In the genomic region with DNA sequence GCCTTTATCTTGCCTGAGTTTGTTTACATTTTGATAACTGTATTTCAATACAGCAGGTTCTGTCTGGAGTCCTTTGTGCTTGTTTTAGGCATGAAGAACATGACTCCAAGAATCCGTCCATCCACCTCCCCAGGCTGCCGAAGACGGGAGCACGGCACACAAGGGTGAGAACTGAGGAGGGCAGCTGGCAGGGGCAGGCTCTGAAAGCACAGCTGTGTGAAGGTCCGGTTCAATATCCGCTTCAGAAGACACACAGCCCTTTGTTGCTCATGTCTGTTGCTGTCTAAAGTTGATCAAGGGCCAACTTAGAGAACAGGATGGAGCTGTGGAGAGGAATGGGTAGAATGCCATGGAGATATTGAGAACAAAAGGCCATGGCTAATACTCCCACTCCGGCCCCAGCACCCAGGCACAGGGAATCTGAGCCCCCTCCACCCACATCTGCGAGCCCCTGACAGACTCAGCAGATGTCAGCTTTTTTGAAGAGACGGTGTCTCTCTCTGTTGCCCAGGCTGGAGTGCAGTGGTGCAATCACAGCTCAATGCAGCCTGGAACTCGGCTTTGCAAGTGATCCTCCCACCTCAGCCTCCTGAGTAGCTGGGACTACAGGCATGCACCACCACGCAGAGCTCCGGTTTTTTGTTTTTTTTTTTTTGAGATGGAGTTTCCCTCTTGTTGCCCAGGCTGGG, we compare ENCODE assay signal across 12 cellular contexts. TPM values are rescaled to one million over a fixed set of nuclear protein-coding genes. Genes with fewer than 3 reads are reported as not detected.
DNase-seq lines count a peak whose midpoint lies in the region; ATAC-seq and TF ChIP-seq lines count a peak whose summit lies in the region.
"Had no signal": no experiment of that assay in that cellular context is flagged by ENCODE, and none has a peak within 500 bp of the region (broad histone marks: within the 10 kb centered on the region; RNA-seq: fewer than 3 reads in every experiment).

No MANE protein-coding gene starts in this region.

- H3K27ac ChIP-seq in colonic mucosa = peak overlapping the region; percentile 87
- H3K27ac ChIP-seq in substantia nigra (ENCODE audit: low read depth, low read length, poor library complexity, severe bottlenecking) = peak overlapping the region; percentile 84
- H3K27ac ChIP-seq: coronary artery had no signal

- no peak overlapping the region for H3K4me3 ChIP-seq in colonic mucosa
- H3K4me3 ChIP-seq: coronary artery had no signal

- H3K27me3 ChIP-seq in colonic mucosa = no peaks in the 10 kb centered on the region

- no peak for ATAC-seq in omental fat pad (ENCODE audit: low FRiP score)
- no peak for ATAC-seq in GM18870 (IDR thresholded peaks at IDR 0.05; ENCODE audit: unreplicated experiment)

- intact Hi-C loops in colonic mucosa (cut with DNase I) = no loop called here

- no peaks in the 10 kb centered on the region for H3K9me3 ChIP-seq in colonic mucosa

- peak; percentile 32 for DNase-seq in NCI-H2196 treated with DMSO at 0.1 percent for 48 hours (lab: John Stamatoyannopoulos, UW; ENCODE audit: unreplicated experiment)
- peak; percentile 57 for DNase-seq in colonic mucosa
- peak; percentile 89 for DNase-seq in midbrain (lab: John Stamatoyannopoulos, UW)
- peak; percentile 25 to 93 (median 73) for DNase-seq in substantia nigra (lab: John Stamatoyannopoulos, UW)
- DNase-seq in omental fat pad (ENCODE audit: low spot score) = no peak
- DNase-seq in NCI-H1048 (lab: John Stamatoyannopoulos, UW) = no peak
- DNase-seq in NCI-H146 treated with DMSO at 0.1 percent for 48 hours (lab: John Stamatoyannopoulos, UW; ENCODE audit: unreplicated experiment) = no peak
- DNase-seq: CD8-positive, alpha-beta memory T cell; left cardiac atrium; T-helper 2 cell had no signal

- H3K4me1 ChIP-seq in colonic mucosa = peaks cover 10% of the 10 kb centered on the region

- TF ChIP-seq CTCF in colonic mucosa (IDR thresholded peaks at IDR 0.05) = no peak
- TF ChIP-seq CTCF in omental fat pad (IDR thresholded peaks at IDR 0.05) = no peak

- no peaks in the 10 kb centered on the region for H3K36me3 ChIP-seq in colonic mucosa

- peak overlapping the region in 1 of 2 donors; percentile 51 for H3K9ac ChIP-seq in colonic mucosa (ENCODE audit: low read depth in 2 of 2, low read length in 2 of 2)

RNA-seq across cellular contexts. Expression of a gene that starts 58.5 kb away (rescaled TPM):
- total RNA-seq in colonic mucosa (100 to 1,000 TPM; 150 to 190 TPM), omental fat pad (10 to 100 TPM; 28.5 to 42.1 (median 35.4) TPM)

Comparison
In these comparisons a context has a peak if more than half of its experiments do, and no peak if none do; other contexts are left out.
1. DNase-seq: peak in NCI-H2196 treated with DMSO at 0.1 percent for 48 hours (single experiment), colonic mucosa (single experiment), midbrain (single experiment) and substantia nigra (49 of 49); none in omental fat pad (single experiment), NCI-H1048 (single experiment) and NCI-H146 treated with DMSO at 0.1 percent for 48 hours (single experiment).